25 cellular contexts compared by ENCODE assay signal in genomic region chr21:14057313-14057712, GRCh38.
A peak's percentile ranks its signal among the peaks of the same experiment; 100 is the strongest.
DNase-seq lines count a peak whose midpoint lies in the region; ATAC-seq, FAIRE-seq and TF ChIP-seq lines count a peak whose summit lies in the region.
"Had no signal": no experiment of that assay in that cellular context is flagged by ENCODE, and none has a peak within 500 bp of the region (broad histone marks: within the 10 kb centered on the region; RNA-seq: fewer than 3 reads in every experiment).

No MANE protein-coding gene starts in this region.

- H2BK120ac ChIP-seq in H1 (replicated peaks; ENCODE audit: low read depth, low read length), result no peak overlapping the region

- H3K23ac ChIP-seq in H1 (ENCODE audit: insufficient read length), result no peak overlapping the region

- no peak overlapping the region for H4K8ac ChIP-seq in H1 (ENCODE audit: extremely low read depth, insufficient read depth, low read length)

- H3K36me3 Mint-ChIP-seq in memory B cell (peaks cover 4% of the 10 kb centered on the region), natural killer cell (no peaks in the 10 kb centered on the region)
- H3K36me3 Mint-ChIP-seq in stimulated activated naive B cell treated with anti-CD40 and anti-IgM and Interleukin-4, amounts not matched to agents 10 μg/mL and 1 μg/mL and 100 μg/mL, for 72 hours, result peaks cover 5 to 10% of the 10 kb centered on the region in 2 donors

- H3K27ac Mint-ChIP-seq in memory B cell, result peak overlapping the region; percentile 63
- peak overlapping the region; percentile 20 for H3K27ac Mint-ChIP-seq in stimulated activated naive B cell treated with anti-CD40 and anti-IgM and Interleukin-4, amounts not matched to agents 10 μg/mL and 1 μg/mL and 100 μg/mL, for 72 hours
- peak overlapping the region in 1 of 2 donors; percentile 48 for H3K27ac Mint-ChIP-seq in natural killer cell
- H3K27ac Mint-ChIP-seq: B cell had no signal

- H3K23me2 ChIP-seq in H1 (ENCODE audit: low read depth, low read length), result no peaks in the 10 kb centered on the region

- peak overlapping the region; percentile 78 for H2BK5ac ChIP-seq in H1 (ENCODE audit: low read depth, low read length)

- H3K56ac ChIP-seq in H1 (replicated peaks; ENCODE audit: insufficient read length, low read depth, low read length), result no peak overlapping the region

- peaks cover 11% of the 10 kb centered on the region for H3K79me1 ChIP-seq in H1 (ENCODE audit: low read depth, low read length)

- H3K9ac ChIP-seq in H1 (replicated peaks in 1 of 4; ENCODE audit: extremely low read depth in 1 of 4, low read depth in 3 of 4, low read length in 3 of 4), result no peak overlapping the region
- H3K9ac ChIP-seq: SK-N-SH had no signal

- POLR2A ChIA-PET in H1 (lab: Charles Lee; ENCODE audit: partially characterized antibody), result no interaction called here

- H3K27me3 Mint-ChIP-seq in memory B cell, result no peaks in the 10 kb centered on the region
- no peaks in the 10 kb centered on the region for H3K27me3 Mint-ChIP-seq in stimulated activated naive B cell treated with anti-CD40 and anti-IgM and Interleukin-4, amounts not matched to agents 10 μg/mL and 1 μg/mL and 100 μg/mL, for 72 hours
- no peaks in the 10 kb centered on the region for H3K27me3 Mint-ChIP-seq in natural killer cell (ENCODE audit: low read depth in 2 of 2)
- H3K27me3 Mint-ChIP-seq: B cell had no signal

- no peaks in the 10 kb centered on the region for H3K4me1 Mint-ChIP-seq in memory B cell
- H3K4me1 Mint-ChIP-seq in stimulated activated naive B cell treated with anti-CD40 and anti-IgM and Interleukin-4, amounts not matched to agents 10 μg/mL and 1 μg/mL and 100 μg/mL, for 72 hours, result peaks cover 0 to 2% of the 10 kb centered on the region in 2 donors
- peaks cover 0 to 6% of the 10 kb centered on the region in 2 donors for H3K4me1 Mint-ChIP-seq in natural killer cell
- H3K4me1 Mint-ChIP-seq: B cell had no signal

- peak; percentile 20 for DNase-seq in left ventricle myocardium superior
- no peak for DNase-seq in Right ventricle myocardium inferior (ENCODE audit: missing footprints)
- DNase-seq in H1 (ENCODE audit: low read depth in 1 of 2, low spot score in 2 of 2), result no peak
- no peak for DNase-seq in memory B cell (ENCODE audit: low spot score in 2 of 2)
- DNase-seq in stimulated activated naive B cell treated with anti-CD40 and anti-IgM and Interleukin-4, amounts not matched to agents 10 μg/mL and 1 μg/mL and 100 μg/mL, for 72 hours, result no peak
- no peak for DNase-seq in natural killer cell
- no peak for DNase-seq in SK-N-DZ (ENCODE audit: low spot score)
- DNase-seq in HCEC 1CT, result no peak
- DNase-seq: DMS79, H7, KBM-7, NCI-H1105, NCI-H146, NCI-H2029, NCI-H2171, NCI-H345, NCI-H524, NCI-H82, Peyer's patch, SHP77, SK-N-SH had no signal

- ATAC-seq in left ventricle myocardium superior, result no peak
- ATAC-seq in Right ventricle myocardium inferior, result no peak
- no peak for ATAC-seq in memory B cell (ENCODE audit: low read depth)
- no peak for ATAC-seq in stimulated activated naive B cell treated with anti-CD40 and anti-IgM and Interleukin-4, amounts not matched to agents 10 μg/mL and 1 μg/mL and 100 μg/mL, for 72 hours (replicated peaks)
- no peak for ATAC-seq in natural killer cell

- no peak overlapping the region for H2BK15ac ChIP-seq in H1 (ENCODE audit: low read length)

- no peak overlapping the region for H3K18ac ChIP-seq in H1 (ENCODE audit: extremely low read depth, low read length)

- no peak overlapping the region for H2BK20ac ChIP-seq in H1 (ENCODE audit: low read length)

- intact Hi-C loops in left ventricle myocardium superior (cut with micrococcal nuclease), result no loop called here
- intact Hi-C loops in Right ventricle myocardium inferior (cut with DNase I), result no loop called here
- intact Hi-C loops in natural killer cell (cut with micrococcal nuclease), result no loop called here

- no peak overlapping the region for H3K4me3 ChIP-seq in H1 (ENCODE audit: extremely low read depth in 1 of 4, insufficient read depth in 2 of 4, low read depth in 3 of 4, low read length in 4 of 4)
- H3K4me3 ChIP-seq: Peyer's patch had no signal

- no peaks in the 10 kb centered on the region; a peak in 1 of 7 replicates for H3K4me1 ChIP-seq in H1 (replicated peaks in 1 of 4; ENCODE audit: control insufficient read depth in 3 of 4, insufficient read depth in 4 of 4, low read length in 3 of 4)
- H3K4me1 ChIP-seq: Peyer's patch had no signal

- H4K20me1 ChIP-seq in H1 (replicated peaks in 1 of 2; ENCODE audit: control insufficient read depth in 1 of 2, insufficient read depth in 2 of 2, low read length in 2 of 2), result peaks cover 5 to 13% of the 10 kb centered on the region in 2 experiments

- H3K27me3 ChIP-seq in H1 (replicated peaks in 1 of 4; ENCODE audit: control insufficient read depth in 3 of 4, extremely low read depth in 1 of 4, insufficient read depth in 3 of 4, low read length in 3 of 4), result no peaks in the 10 kb centered on the region
- H3K27me3 ChIP-seq: Peyer's patch had no signal

- no peak overlapping the region for H3K14ac ChIP-seq in H1 (ENCODE audit: insufficient read length)

- H3K9me3 Mint-ChIP-seq in memory B cell (no peaks in the 10 kb centered on the region), natural killer cell (no peaks in the 10 kb centered on the region)
- H3K9me3 Mint-ChIP-seq in stimulated activated naive B cell treated with anti-CD40 and anti-IgM and Interleukin-4, amounts not matched to agents 10 μg/mL and 1 μg/mL and 100 μg/mL, for 72 hours, result no peaks in the 10 kb centered on the region

- H3K79me2 ChIP-seq in H1 (ENCODE audit: control insufficient read depth in 1 of 2, insufficient read depth in 2 of 2, low read length in 2 of 2), result peaks cover 0 to 47% of the 10 kb centered on the region in 2 experiments; a peak in 3 of 4 replicates

- no peak overlapping the region for H3K4me2 ChIP-seq in H1 (ENCODE audit: insufficient read depth in 1 of 2, low read depth in 2 of 2, low read length in 2 of 2)
- H3K4me2 ChIP-seq: SK-N-SH had no signal

- no peak for TF ChIP-seq POLR2A in H1 (IDR thresholded peaks at IDR 0.05; ENCODE audit: control extremely low read depth in 1 of 2, low read depth in 2 of 2, low read length in 2 of 2)

- H2BK12ac ChIP-seq in H1 (ENCODE audit: low read depth, low read length), result no peak overlapping the region; the same call in 1 of the 2 replicates

- CTCF ChIA-PET in H1 (lab: Charles Lee; ENCODE audit: partially characterized antibody), result no interaction called here

- TF ChIP-seq CTCF in H1 (IDR thresholded peaks at IDR 0.05; ENCODE audit: control extremely low read depth in 1 of 3, insufficient read depth in 1 of 3, low read depth in 1 of 3, low read length in 3 of 3) (no peak), natural killer cell (IDR thresholded peaks at IDR 0.05) (no peak)

- TF ChIP-seq RAD21 in H1 (IDR thresholded peaks at IDR 0.05 in 1 of 2, conservative IDR thresholded peaks at IDR 0.05 in 1 of 2; ENCODE audit: low read depth in 2 of 2, low read length in 2 of 2), result no peak

- H3K27ac ChIP-seq in H1 (ENCODE audit: low read depth, low read length), result no peak overlapping the region; the same call in 1 of the 2 replicates
- H3K27ac ChIP-seq: HL-60, Peyer's patch had no signal

- H3K4me3 Mint-ChIP-seq in memory B cell (no peak overlapping the region), natural killer cell (no peak overlapping the region)
- no peak overlapping the region for H3K4me3 Mint-ChIP-seq in stimulated activated naive B cell treated with anti-CD40 and anti-IgM and Interleukin-4, amounts not matched to agents 10 μg/mL and 1 μg/mL and 100 μg/mL, for 72 hours
- H3K4me3 Mint-ChIP-seq: B cell had no signal

- no peak overlapping the region for H4K5ac ChIP-seq in H1 (ENCODE audit: insufficient read length, low read depth, low read length)

- no peak overlapping the region for H2AFZ ChIP-seq in H1 (ENCODE audit: low read length)

- no peak overlapping the region for H3K4ac ChIP-seq in H1 (replicated peaks; ENCODE audit: insufficient read length, low read depth, low read length)

- TF ChIP-seq EP300 in H1 (IDR thresholded peaks at IDR 0.05; ENCODE audit: borderline replicate concordance in 1 of 2, low read depth in 2 of 2, low read length in 2 of 2), result no peak

- no peaks in the 10 kb centered on the region for H3K9me3 ChIP-seq in H1 (ENCODE audit: insufficient read depth in 2 of 2, low read depth in 1 of 2, low read length in 1 of 2)
- H3K9me3 ChIP-seq: Peyer's patch, SK-N-SH had no signal

- H2AK5ac ChIP-seq in H1 (ENCODE audit: low read depth, low read length), result no peak overlapping the region

- FAIRE-seq in H1 (lab: Jason Lieb, UNC), result no peak
- FAIRE-seq: A204.1, HepG2 had no signal

- H3K36me3 ChIP-seq in H1 (ENCODE audit: control insufficient read depth in 2 of 4, insufficient read depth in 4 of 4, low read length in 3 of 4), result no peaks in the 10 kb centered on the region
- H3K36me3 ChIP-seq: Peyer's patch had no signal

- H4K91ac ChIP-seq in H1 (replicated peaks; ENCODE audit: insufficient read length, low read length), result no peak overlapping the region

- 81% methylated on average over 4 of the region's 4 CpGs; no CpG with 5 or more reads in 1 of the 2 experiments for WGBS in H1 (ENCODE audit: extremely low coverage in 1 of 2, insufficient coverage in 1 of 2, insufficient read length in 1 of 2, insufficient replicate concordance in 2 of 2, low coverage in 1 of 2, low lambda C conversion rate in 2 of 2, missing lambda C conversion rate in 1 of 2), 2 experiments

TF ChIP-seq in H1, 55 proteins besides CTCF, POLR2A, EP300 and RAD21:
- TF ChIP-seq BACH1 (IDR thresholded peaks at IDR 0.05; ENCODE audit: low read length) (no peak), POLR2AphosphoS5 (IDR thresholded peaks at IDR 0.05; ENCODE audit: low read depth, low read length) (no peak), E2F6 (IDR thresholded peaks at IDR 0.05) (no peak)
TF ChIP-seq in H1: peak in this region for 0.
